Comparison of ENCODE assay signal across 10 cellular contexts in genomic region chr5:78727786-78728761, GRCh38.
A peak's percentile ranks its signal among the peaks of the same experiment; 100 is the strongest.
DNase-seq lines count a peak whose midpoint lies in the region; ATAC-seq and TF ChIP-seq lines count a peak whose summit lies in the region.
"Had no signal": no experiment of that assay in that cellular context is flagged by ENCODE, and none has a peak within 500 bp of the region (broad histone marks: within the 10 kb centered on the region; RNA-seq: fewer than 3 reads in every experiment).

No MANE protein-coding gene starts in this region.

- H3K27ac Mint-ChIP-seq in Calu3 (ENCODE audit: unreplicated experiment) = peak overlapping the region; percentile 86
- no peak overlapping the region for H3K27ac Mint-ChIP-seq in activated CD4-positive, alpha-beta T cell treated with anti-CD3 and anti-CD28 coated beads, Interleukin-2, amount 10 ng/mL, durations not matched to agents 24 days and 14 days

- H3K4me3 Mint-ChIP-seq in Calu3 (ENCODE audit: low read depth, unreplicated experiment) = no peak overlapping the region
- H3K4me3 Mint-ChIP-seq in activated CD4-positive, alpha-beta T cell treated with anti-CD3 and anti-CD28 coated beads, Interleukin-2, amount 10 ng/mL, durations not matched to agents 24 days and 14 days = no peak overlapping the region

- intact Hi-C loops in Calu3 (cut with micrococcal nuclease; ENCODE audit: unreplicated experiment) = no loop called here
- intact Hi-C loops in left ventricle myocardium superior (cut with micrococcal nuclease) = no loop called here
- intact Hi-C loops in activated CD4-positive, alpha-beta T cell treated with anti-CD3 and anti-CD28 coated beads, Interleukin-2, amount 10 ng/mL, durations not matched to agents 24 days and 14 days (cut with micrococcal nuclease) = no loop called here

- H3K4me1 Mint-ChIP-seq in Calu3 (ENCODE audit: low read depth, unreplicated experiment) = peaks cover 43% of the 10 kb centered on the region
- no peaks in the 10 kb centered on the region for H3K4me1 Mint-ChIP-seq in activated CD4-positive, alpha-beta T cell treated with anti-CD3 and anti-CD28 coated beads, Interleukin-2, amount 10 ng/mL, durations not matched to agents 24 days and 14 days

- TF ChIP-seq CTCF in Calu3 (IDR thresholded peaks at IDR 0.05; ENCODE audit: unreplicated experiment) = no peak

- BruUV-seq in Calu3 (replicated peaks; lab: Mats Ljungman, UMichigan) = no TSS peak

- peak; percentile 81 for ATAC-seq in GM19438 (IDR thresholded peaks at IDR 0.05; ENCODE audit: low read depth, unreplicated experiment)
- peak; percentile 84 for ATAC-seq in HG03066 (IDR thresholded peaks at IDR 0.05; ENCODE audit: low read depth, unreplicated experiment)
- ATAC-seq in left ventricle myocardium superior = no peak

- CTCF ChIA-PET in Calu3 (lab: Charles Lee) = interaction anchor here (0.6 to 0.9 kb wide), 3 partner anchors 12 to 142 kb away, joined by 3 read pairs; no protein-coding TSS in a partner anchor

- peaks cover 2% of the 10 kb centered on the region for H3K9me3 Mint-ChIP-seq in Calu3 (ENCODE audit: low read depth, unreplicated experiment)
- H3K9me3 Mint-ChIP-seq in activated CD4-positive, alpha-beta T cell treated with anti-CD3 and anti-CD28 coated beads, Interleukin-2, amount 10 ng/mL, durations not matched to agents 24 days and 14 days = peaks cover 3% of the 10 kb centered on the region

- H3K27me3 Mint-ChIP-seq in Calu3 (ENCODE audit: unreplicated experiment) = no peaks in the 10 kb centered on the region
- no peaks in the 10 kb centered on the region for H3K27me3 Mint-ChIP-seq in activated CD4-positive, alpha-beta T cell treated with anti-CD3 and anti-CD28 coated beads, Interleukin-2, amount 10 ng/mL, durations not matched to agents 24 days and 14 days

- H3K36me3 Mint-ChIP-seq in Calu3 (ENCODE audit: insufficient read depth, unreplicated experiment) = peaks cover 8% of the 10 kb centered on the region
- no peaks in the 10 kb centered on the region for H3K36me3 Mint-ChIP-seq in activated CD4-positive, alpha-beta T cell treated with anti-CD3 and anti-CD28 coated beads, Interleukin-2, amount 10 ng/mL, durations not matched to agents 24 days and 14 days (ENCODE audit: low read depth)

- peak; percentile 63 for DNase-seq in Calu3
- DNase-seq in SW480 (ENCODE audit: low spot score) = peak; percentile 71
- DNase-seq in cortex of kidney (lab: John Stamatoyannopoulos, UW) = no peak
- no peak for DNase-seq in left ventricle myocardium superior
- no peak for DNase-seq in activated CD4-positive, alpha-beta T cell treated with anti-CD3 and anti-CD28 coated beads, Interleukin-2, amount 10 ng/mL, durations not matched to agents 24 days and 14 days
- no peak for DNase-seq in anterior cingulate cortex (lab: John Stamatoyannopoulos, UW)
- DNase-seq: activated naive CD4-positive, alpha-beta T cell; SHP77 treated with DMSO at 0.1 percent for 48 hours had no signal

Comparison
In these comparisons a context has a peak if more than half of its experiments do, and no peak if none do; other contexts are left out.
1. DNase-seq: peak in Calu3 (single experiment) and SW480 (single experiment); none in cortex of kidney (single experiment), left ventricle myocardium superior (single experiment), activated CD4-positive, alpha-beta T cell treated with anti-CD3 and anti-CD28 coated beads, Interleukin-2, amount 10 ng/mL, durations not matched to agents 24 days and 14 days (single experiment) and anterior cingulate cortex (0 of 58).